16 cellular contexts compared by ENCODE assay signal in the genomic region with DNA sequence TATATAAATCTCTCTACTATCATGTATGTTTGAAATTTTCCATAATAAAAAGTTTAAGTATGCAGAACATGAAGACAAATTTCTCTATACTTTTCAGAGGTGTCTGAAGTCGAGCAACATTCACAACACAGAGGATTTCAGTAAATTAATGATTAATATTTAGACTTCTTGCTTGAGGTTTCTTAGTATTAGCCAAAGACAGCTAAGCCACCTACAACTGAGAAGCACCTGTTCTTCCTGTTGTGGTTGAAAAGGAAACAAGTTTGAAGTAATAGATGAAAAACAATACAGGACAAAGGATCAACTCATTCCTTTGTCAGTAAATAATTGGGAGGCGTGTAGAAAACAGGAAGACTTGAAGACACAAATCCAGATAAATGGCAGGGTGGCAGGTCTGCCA. TPM values are rescaled to one million over a fixed set of nuclear protein-coding genes. Genes with fewer than 3 reads are reported as not detected.
DNase-seq lines count a peak whose midpoint lies in the region; ATAC-seq, FAIRE-seq and TF ChIP-seq lines count a peak whose summit lies in the region.
"Had no signal": no experiment of that assay in that cellular context is flagged by ENCODE, and none has a peak within 500 bp of the region (broad histone marks: within the 10 kb centered on the region; RNA-seq: fewer than 3 reads in every experiment).

No MANE protein-coding gene starts in this region.

- H3K9me3 Mint-ChIP-seq in GM23338 = no peaks in the 10 kb centered on the region

- H3K27ac Mint-ChIP-seq in GM23338 = no peak overlapping the region
- H3K27ac Mint-ChIP-seq: mesothelial cell of epicardium had no signal

- no peaks in the 10 kb centered on the region for H3K27me3 ChIP-seq in adrenal gland
- H3K27me3 ChIP-seq in GM23338 (ENCODE audit: insufficient read depth) = no peaks in the 10 kb centered on the region
- no peaks in the 10 kb centered on the region for H3K27me3 ChIP-seq in vagina

- peak; percentile 21 for FAIRE-seq in colon (lab: Jason Lieb, UNC)
- FAIRE-seq: kidney had no signal

- H3K9me2 ChIP-seq in GM23338 (ENCODE audit: insufficient read depth) = no peaks in the 10 kb centered on the region
- H3K9me2 ChIP-seq: SK-N-SH had no signal

- 52 to 84% (median 70%) methylated on average over 2 of the region's 2 CpGs for WGBS in adrenal gland, 4 donors

- H4K20me1 ChIP-seq in GM23338 (replicated peaks; ENCODE audit: insufficient read depth) = no peaks in the 10 kb centered on the region
- H4K20me1 ChIP-seq: BLaER1 had no signal

- intact Hi-C loops in adrenal gland (cut with DNase I) (no loop called here), vagina (cut with DNase I) (no loop called here)

- H3K4me3 Mint-ChIP-seq in GM23338 = no peak overlapping the region
- H3K4me3 Mint-ChIP-seq: mesothelial cell of epicardium had no signal

- TF ChIP-seq POLR2A in adrenal gland (IDR thresholded peaks at IDR 0.05) = no peak
- no peak for TF ChIP-seq POLR2A in vagina (IDR thresholded peaks at IDR 0.05)

- no peaks in the 10 kb centered on the region for H3F3A ChIP-seq in GM23338 (replicated peaks; ENCODE audit: low read depth)

- TF ChIP-seq CTCF in adrenal gland (IDR thresholded peaks at IDR 0.05) (no peak), GM23338 (conservative IDR thresholded peaks at IDR 0.05; ENCODE audit: low read depth in 2 of 2) (no peak), vagina (IDR thresholded peaks at IDR 0.05) (no peak)

- no peaks in the 10 kb centered on the region for H3K9me3 ChIP-seq in adrenal gland (replicated peaks in 1 of 3)
- H3K9me3 ChIP-seq in vagina = no peaks in the 10 kb centered on the region
- H3K9me3 ChIP-seq: BLaER1, SK-N-SH had no signal

- no peaks in the 10 kb centered on the region for H3K79me2 ChIP-seq in GM23338 (replicated peaks; ENCODE audit: insufficient read depth)

- H3K27ac ChIP-seq in adrenal gland = no peak overlapping the region
- no peak overlapping the region for H3K27ac ChIP-seq in GM23338 (ENCODE audit: low read depth)
- no peak overlapping the region for H3K27ac ChIP-seq in vagina
- H3K27ac ChIP-seq: BLaER1 had no signal

- H3K4me1 ChIP-seq in adrenal gland (replicated peaks in 1 of 2) (no peaks in the 10 kb centered on the region), GM23338 (ENCODE audit: insufficient read depth) (no peaks in the 10 kb centered on the region), vagina (no peaks in the 10 kb centered on the region)
- H3K4me1 ChIP-seq: BLaER1 had no signal

- H3K4me2 ChIP-seq in GM23338 = no peak overlapping the region
- H3K4me2 ChIP-seq: BLaER1, SK-N-SH had no signal

- H3K36me3 ChIP-seq in adrenal gland (replicated peaks in 1 of 2) = no peaks in the 10 kb centered on the region
- H3K36me3 ChIP-seq in GM23338 (ENCODE audit: insufficient read depth) = no peaks in the 10 kb centered on the region
- no peaks in the 10 kb centered on the region for H3K36me3 ChIP-seq in vagina
- H3K36me3 ChIP-seq: BLaER1 had no signal

- H3K27me3 Mint-ChIP-seq in GM23338 (ENCODE audit: insufficient read depth, low read depth, poor library complexity) = no peaks in the 10 kb centered on the region

- no peaks in the 10 kb centered on the region; the same call in 2 of the 3 replicates for H3K36me3 Mint-ChIP-seq in GM23338 (ENCODE audit: low read depth)
- H3K36me3 Mint-ChIP-seq: mesothelial cell of epicardium had no signal

- H3K4me1 Mint-ChIP-seq in GM23338 = no peaks in the 10 kb centered on the region; the same call in 2 of the 3 replicates
- H3K4me1 Mint-ChIP-seq: mesothelial cell of epicardium had no signal

- no peak overlapping the region for H3K4me3 ChIP-seq in adrenal gland
- no peak overlapping the region for H3K4me3 ChIP-seq in GM23338
- no peak overlapping the region for H3K4me3 ChIP-seq in vagina
- H3K4me3 ChIP-seq: BLaER1 had no signal

- peak; percentile 71 for ATAC-seq in GM19324 (IDR thresholded peaks at IDR 0.05; ENCODE audit: low FRiP score, unreplicated experiment)
- peak; percentile 83 for ATAC-seq in GM21737 (IDR thresholded peaks at IDR 0.05; ENCODE audit: unreplicated experiment)
- peak; percentile 96 for ATAC-seq in HG03139 (IDR thresholded peaks at IDR 0.05; ENCODE audit: unreplicated experiment)
- ATAC-seq in GM23338 = no peak

- H2AFZ ChIP-seq in GM23338 = no peak overlapping the region

- DNase-seq in NCI-H510A treated with DMSO at 0.1 percent for 48 hours (lab: John Stamatoyannopoulos, UW) (no peak), adrenal gland (no peak), GM23338 (ENCODE audit: low spot score) (no peak), vagina (ENCODE audit: extremely low spot score in 2 of 2) (no peak)
- DNase-seq: activated effector memory CD4-positive, alpha-beta T cell treated with anti-CD3 and anti-CD28 coated beads, Interleukin-2, amount 50 U/mL, for 16 hours; kidney; NCI-H2029; NCI-H526; retina; SK-N-SH had no signal

TF ChIP-seq in GM23338, 12 proteins besides CTCF, POLR2A, EP300 and RAD21 (continues in another document):
- TF ChIP-seq STAT1 (IDR thresholded peaks at IDR 0.05; ENCODE audit: unreplicated experiment) (no peak), CREB1 (CRISPR knock-in tag; IDR thresholded peaks at IDR 0.05; ENCODE audit: low read depth) (no peak), POLR2AphosphoS5 (IDR thresholded peaks at IDR 0.05; ENCODE audit: low read depth) (no peak), EZH2phosphoT487 (IDR thresholded peaks at IDR 0.05; ENCODE audit: unreplicated experiment) (no peak)
- TF ChIP-seq, protein P1, sequence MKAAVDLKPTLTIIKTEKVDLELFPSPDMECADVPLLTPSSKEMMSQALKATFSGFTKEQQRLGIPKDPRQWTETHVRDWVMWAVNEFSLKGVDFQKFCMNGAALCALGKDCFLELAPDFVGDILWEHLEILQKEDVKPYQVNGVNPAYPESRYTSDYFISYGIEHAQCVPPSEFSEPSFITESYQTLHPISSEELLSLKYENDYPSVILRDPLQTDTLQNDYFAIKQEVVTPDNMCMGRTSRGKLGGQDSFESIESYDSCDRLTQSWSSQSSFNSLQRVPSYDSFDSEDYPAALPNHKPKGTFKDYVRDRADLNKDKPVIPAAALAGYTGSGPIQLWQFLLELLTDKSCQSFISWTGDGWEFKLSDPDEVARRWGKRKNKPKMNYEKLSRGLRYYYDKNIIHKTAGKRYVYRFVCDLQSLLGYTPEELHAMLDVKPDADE (IDR thresholded peaks at IDR 0.05) = no peak
- TF ChIP-seq, protein P2, sequence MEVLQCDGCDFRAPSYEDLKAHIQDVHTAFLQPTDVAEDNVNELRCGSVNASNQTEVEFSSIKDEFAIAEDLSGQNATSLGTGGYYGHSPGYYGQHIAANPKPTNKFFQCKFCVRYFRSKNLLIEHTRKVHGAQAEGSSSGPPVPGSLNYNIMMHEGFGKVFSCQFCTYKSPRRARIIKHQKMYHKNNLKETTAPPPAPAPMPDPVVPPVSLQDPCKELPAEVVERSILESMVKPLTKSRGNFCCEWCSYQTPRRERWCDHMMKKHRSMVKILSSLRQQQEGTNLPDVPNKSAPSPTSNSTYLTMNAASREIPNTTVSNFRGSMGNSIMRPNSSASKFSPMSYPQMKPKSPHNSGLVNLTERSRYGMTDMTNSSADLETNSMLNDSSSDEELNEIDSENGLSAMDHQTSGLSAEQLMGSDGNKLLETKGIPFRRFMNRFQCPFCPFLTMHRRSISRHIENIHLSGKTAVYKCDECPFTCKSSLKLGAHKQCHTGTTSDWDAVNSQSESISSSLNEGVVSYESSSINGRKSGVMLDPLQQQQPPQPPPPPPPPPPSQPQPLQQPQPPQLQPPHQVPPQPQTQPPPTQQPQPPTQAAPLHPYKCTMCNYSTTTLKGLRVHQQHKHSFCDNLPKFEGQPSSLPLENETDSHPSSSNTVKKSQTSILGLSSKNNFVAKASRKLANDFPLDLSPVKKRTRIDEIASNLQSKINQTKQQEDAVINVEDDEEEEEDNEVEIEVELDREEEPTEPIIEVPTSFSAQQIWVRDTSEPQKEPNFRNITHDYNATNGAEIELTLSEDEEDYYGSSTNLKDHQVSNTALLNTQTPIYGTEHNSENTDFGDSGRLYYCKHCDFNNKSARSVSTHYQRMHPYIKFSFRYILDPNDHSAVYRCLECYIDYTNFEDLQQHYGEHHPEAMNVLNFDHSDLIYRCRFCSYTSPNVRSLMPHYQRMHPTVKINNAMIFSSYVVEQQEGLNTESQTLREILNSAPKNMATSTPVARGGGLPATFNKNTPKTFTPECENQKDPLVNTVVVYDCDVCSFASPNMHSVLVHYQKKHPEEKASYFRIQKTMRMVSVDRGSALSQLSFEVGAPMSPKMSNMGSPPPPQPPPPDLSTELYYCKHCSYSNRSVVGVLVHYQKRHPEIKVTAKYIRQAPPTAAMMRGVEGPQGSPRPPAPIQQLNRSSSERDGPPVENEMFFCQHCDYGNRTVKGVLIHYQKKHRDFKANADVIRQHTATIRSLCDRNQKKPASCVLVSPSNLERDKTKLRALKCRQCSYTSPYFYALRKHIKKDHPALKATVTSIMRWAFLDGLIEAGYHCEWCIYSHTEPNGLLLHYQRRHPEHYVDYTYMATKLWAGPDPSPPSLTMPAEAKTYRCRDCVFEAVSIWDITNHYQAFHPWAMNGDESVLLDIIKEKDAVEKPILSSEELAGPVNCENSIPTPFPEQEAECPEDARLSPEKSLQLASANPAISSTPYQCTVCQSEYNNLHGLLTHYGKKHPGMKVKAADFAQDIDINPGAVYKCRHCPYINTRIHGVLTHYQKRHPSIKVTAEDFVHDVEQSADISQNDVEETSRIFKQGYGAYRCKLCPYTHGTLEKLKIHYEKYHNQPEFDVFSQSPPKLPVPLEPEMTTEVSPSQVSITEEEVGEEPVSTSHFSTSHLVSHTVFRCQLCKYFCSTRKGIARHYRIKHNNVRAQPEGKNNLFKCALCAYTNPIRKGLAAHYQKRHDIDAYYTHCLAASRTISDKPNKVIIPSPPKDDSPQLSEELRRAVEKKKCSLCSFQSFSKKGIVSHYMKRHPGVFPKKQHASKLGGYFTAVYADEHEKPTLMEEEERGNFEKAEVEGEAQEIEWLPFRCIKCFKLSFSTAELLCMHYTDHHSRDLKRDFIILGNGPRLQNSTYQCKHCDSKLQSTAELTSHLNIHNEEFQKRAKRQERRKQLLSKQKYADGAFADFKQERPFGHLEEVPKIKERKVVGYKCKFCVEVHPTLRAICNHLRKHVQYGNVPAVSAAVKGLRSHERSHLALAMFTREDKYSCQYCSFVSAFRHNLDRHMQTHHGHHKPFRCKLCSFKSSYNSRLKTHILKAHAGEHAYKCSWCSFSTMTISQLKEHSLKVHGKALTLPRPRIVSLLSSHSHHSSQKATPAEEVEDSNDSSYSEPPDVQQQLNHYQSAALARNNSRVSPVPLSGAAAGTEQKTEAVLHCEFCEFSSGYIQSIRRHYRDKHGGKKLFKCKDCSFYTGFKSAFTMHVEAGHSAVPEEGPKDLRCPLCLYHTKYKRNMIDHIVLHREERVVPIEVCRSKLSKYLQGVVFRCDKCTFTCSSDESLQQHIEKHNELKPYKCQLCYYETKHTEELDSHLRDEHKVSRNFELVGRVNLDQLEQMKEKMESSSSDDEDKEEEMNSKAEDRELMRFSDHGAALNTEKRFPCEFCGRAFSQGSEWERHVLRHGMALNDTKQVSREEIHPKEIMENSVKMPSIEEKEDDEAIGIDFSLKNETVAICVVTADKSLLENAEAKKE (CRISPR knock-in tag; IDR thresholded peaks at IDR 0.05) = no peak

RNA-seq across cellular contexts. Expression of gene SCML1, which starts 21.1 kb away (rescaled TPM):
- total RNA-seq in adrenal gland (10 to 100 TPM in 6 of 8 donors, 1 to 10 TPM in 2; 5.4 to 18.3 (median 14.6) TPM), vagina (11.8 TPM)
- polyA plus RNA-seq in adrenal gland (10 to 100 TPM; 21.6 to 41.2 (median 32.5) TPM), GM23338 (2016; fragmentation: Nextera tagmentation; extraction: Ambion mirVana) (4.8 and 6.4 TPM in 2 replicates)
- 4.0 and 5.4 TPM in 2 replicates for total RNA-seq in GM23338 (2014; rRNA removed; shearing (Covaris generic))
